ENCODE assay signal across 16 cellular contexts in genomic region chr4:25299476-25300203, GRCh38. TPM values are rescaled to one million over a fixed set of nuclear protein-coding genes. Genes with fewer than 3 reads are reported as not detected.
DNase-seq lines count a peak whose midpoint lies in the region; ATAC-seq and TF ChIP-seq lines count a peak whose summit lies in the region.
"Had no signal": no experiment of that assay in that cellular context is flagged by ENCODE, and none has a peak within 500 bp of the region (broad histone marks: within the 10 kb centered on the region; RNA-seq: fewer than 3 reads in every experiment).

No MANE protein-coding gene starts in this region.

- peak overlapping the region; percentile 53 for H3K4me3 Mint-ChIP-seq in Calu3 (ENCODE audit: low read depth, unreplicated experiment)

- peak; percentile 97 for ATAC-seq in mucosa of descending colon
- ATAC-seq in GM18868 (IDR thresholded peaks at IDR 0.05; ENCODE audit: unreplicated experiment): no peak
- ATAC-seq in HG03025 (IDR thresholded peaks at IDR 0.05; ENCODE audit: low FRiP score, unreplicated experiment): no peak
- ATAC-seq: GM12878, psoas muscle had no signal

- H3K9me3 ChIP-seq in endocrine pancreas (ENCODE audit: control insufficient read depth, low read length): no peaks in the 10 kb centered on the region
- H3K9me3 ChIP-seq in mucosa of descending colon: no peaks in the 10 kb centered on the region
- H3K9me3 ChIP-seq: psoas muscle had no signal

- TF ChIP-seq CTCF in Calu3 (IDR thresholded peaks at IDR 0.05; ENCODE audit: unreplicated experiment) (no peak), mucosa of descending colon (IDR thresholded peaks at IDR 0.05) (no peak)

- H3K27ac Mint-ChIP-seq in Calu3 (ENCODE audit: unreplicated experiment): peak overlapping the region; percentile 39

- H3K36me3 ChIP-seq in endocrine pancreas (ENCODE audit: control insufficient read depth, insufficient read depth, low read length) (no peaks in the 10 kb centered on the region), mucosa of descending colon (ENCODE audit: low read depth) (no peaks in the 10 kb centered on the region)
- H3K36me3 ChIP-seq: cardiac muscle cell had no signal

- BruUV-seq in Calu3 (replicated peaks; lab: Mats Ljungman, UMichigan): no TSS peak

- H3K9ac ChIP-seq in endocrine pancreas (ENCODE audit: control insufficient read depth, insufficient read depth, low read length): no peak overlapping the region
- H3K9ac ChIP-seq: GM23248 had no signal

- CTCF ChIA-PET in Calu3 (lab: Charles Lee): interaction anchor here (0.6 to 2.9 kb wide), 5 partner anchors 12 to 826 kb away, joined by 3 to 32 read pairs (median 4); partner anchors contain the start of genes PI4K2B, SEPSECS and ZCCHC4

- no peaks in the 10 kb centered on the region for H3K9me3 Mint-ChIP-seq in Calu3 (ENCODE audit: low read depth, unreplicated experiment)

- H3K4me1 ChIP-seq in endocrine pancreas (ENCODE audit: control insufficient read depth, insufficient read depth, low read length) (no peaks in the 10 kb centered on the region), mucosa of descending colon (ENCODE audit: low read depth) (peaks cover 7% of the 10 kb centered on the region)
- H3K4me1 ChIP-seq: psoas muscle had no signal

- H3K27me3 ChIP-seq in endocrine pancreas (ENCODE audit: control insufficient read depth, insufficient read depth, low read length): no peaks in the 10 kb centered on the region
- H3K27me3 ChIP-seq: cardiac muscle cell had no signal

- H3K27me3 Mint-ChIP-seq in Calu3 (ENCODE audit: unreplicated experiment): no peaks in the 10 kb centered on the region

- peak overlapping the region; percentile 40 for H3K4me3 ChIP-seq in endocrine pancreas (ENCODE audit: control insufficient read depth, insufficient read depth, low read length)
- H3K4me3 ChIP-seq in mucosa of descending colon: no peak overlapping the region
- H3K4me3 ChIP-seq: cardiac muscle cell, GM12878, GM23248, psoas muscle had no signal

- peaks cover 6% of the 10 kb centered on the region for H3K36me3 Mint-ChIP-seq in Calu3 (ENCODE audit: insufficient read depth, unreplicated experiment)

- DNase-seq in Calu3 (peak; percentile 75), NCI-H2107 treated with DMSO at 0.1 percent for 48 hours (lab: John Stamatoyannopoulos, UW; ENCODE audit: unreplicated experiment) (peak; percentile 51), mucosa of descending colon (peak in 2 of 3 donors; percentile 29 to 66), AG20443 (ENCODE audit: low spot score) (no peak), T-helper 2 cell (no peak)
- DNase-seq: activated naive CD4-positive, alpha-beta T cell treated with anti-CD3 and anti-CD28 coated beads, Interleukin-2, amount 50 U/mL, for 16 hours; DND-41; GM23248; NCI-H524; psoas muscle; Right ventricle myocardium superior had no signal

- H3K4me1 Mint-ChIP-seq in Calu3 (ENCODE audit: low read depth, unreplicated experiment): no peaks in the 10 kb centered on the region

- intact Hi-C loops in Calu3 (cut with micrococcal nuclease; ENCODE audit: unreplicated experiment): no loop called here
- intact Hi-C loops in mucosa of descending colon (cut with DNase I, micrococcal nuclease): no loop called here

RNA-seq across cellular contexts. Expression of gene ZCCHC4, which starts 12.9 kb away (rescaled TPM):
- total RNA-seq in Calu3 (2022): 8.7 and 10.1 TPM in 2 replicates
- 10 to 100 TPM in 1 of 3 donors, 1 to 10 TPM in 2; 6.0 to 12.6 (median 9.2) TPM for total RNA-seq in mucosa of descending colon

Comparison
In these comparisons a context has a peak if more than half of its experiments do, and no peak if none do; other contexts are left out.
1. DNase-seq: peak in Calu3 (single experiment), NCI-H2107 treated with DMSO at 0.1 percent for 48 hours (single experiment) and mucosa of descending colon (2 of 3); none in AG20443 (single experiment) and T-helper 2 cell (0 of 5).